In genomic region chr4:82519776-82520175, GRCh38 we compare ENCODE assay signal across 13 cellular contexts. TPM values are rescaled to one million over a fixed set of nuclear protein-coding genes. Genes with fewer than 3 reads are reported as not detected.
"Had no signal": no experiment of that assay in that cellular context is flagged by ENCODE, and none has a peak within 500 bp of the region (broad histone marks: within the 10 kb centered on the region; RNA-seq: fewer than 3 reads in every experiment).

No MANE protein-coding gene starts in this region.

- H3K27me3 Mint-ChIP-seq: activated naive CD8-positive, alpha-beta T cell treated with anti-CD3 and anti-CD28 coated beads for 36 hours had no signal

- H3K4me1 ChIP-seq: vagina had no signal

- DNase-seq: activated CD4-positive, alpha-beta T cell treated with anti-CD3 and anti-CD28 coated beads, Interleukin-2, amount 10 ng/mL, durations not matched to agents 7 days and 5 days; activated CD8-positive, alpha-beta memory T cell treated with anti-CD3 and anti-CD28 coated beads for 24 hours; activated naive CD8-positive, alpha-beta T cell treated with anti-CD3 and anti-CD28 coated beads for 36 hours; anterior cingulate cortex; dorsolateral prefrontal cortex; foreskin melanocyte; heart right ventricle; naive B cell; stimulated activated CD4-positive, alpha-beta T cell treated with anti-CD3 and anti-CD28 coated beads, Interleukin-4, amount 100 ng/mL, for 1 hour; stimulated activated naive B cell treated with anti-CD40 and anti-IgM and Interleukin-4, amounts not matched to agents 10 μg/mL and 1 μg/mL and 100 μg/mL, for 72 hours had no signal

- H3K27ac Mint-ChIP-seq: activated CD4-positive, alpha-beta T cell treated with anti-CD3 and anti-CD28 coated beads, Interleukin-2, amount 10 ng/mL, durations not matched to agents 7 days and 5 days; activated naive CD8-positive, alpha-beta T cell treated with anti-CD3 and anti-CD28 coated beads for 36 hours; naive B cell; stimulated activated naive B cell treated with anti-CD40 and anti-IgM and Interleukin-4, amounts not matched to agents 10 μg/mL and 1 μg/mL and 100 μg/mL, for 72 hours; T-helper 2 cell treated with Interferon-gamma antibody and Interleukin-4, amounts not matched to agents 5 μg/mL and 100 μg/mL, for 36 hours had no signal

- H3K36me3 ChIP-seq: heart right ventricle, tibial nerve, vagina had no signal

- H3K4me1 Mint-ChIP-seq: activated CD4-positive, alpha-beta T cell treated with anti-CD3 and anti-CD28 coated beads, Interleukin-2, amount 10 ng/mL, durations not matched to agents 7 days and 5 days; activated naive CD8-positive, alpha-beta T cell treated with anti-CD3 and anti-CD28 coated beads for 36 hours; naive B cell; stimulated activated naive B cell treated with anti-CD40 and anti-IgM and Interleukin-4, amounts not matched to agents 10 μg/mL and 1 μg/mL and 100 μg/mL, for 72 hours had no signal

- H3K36me3 Mint-ChIP-seq: activated naive CD8-positive, alpha-beta T cell treated with anti-CD3 and anti-CD28 coated beads for 36 hours; stimulated activated naive B cell treated with anti-CD40 and anti-IgM and Interleukin-4, amounts not matched to agents 10 μg/mL and 1 μg/mL and 100 μg/mL, for 72 hours had no signal

- H3K27me3 ChIP-seq: dorsolateral prefrontal cortex, heart right ventricle, tibial nerve, vagina had no signal

- H3K27ac ChIP-seq: dorsolateral prefrontal cortex, heart right ventricle, tibial nerve, vagina had no signal

- H3K4me3 Mint-ChIP-seq: activated CD4-positive, alpha-beta T cell treated with anti-CD3 and anti-CD28 coated beads, Interleukin-2, amount 10 ng/mL, durations not matched to agents 7 days and 5 days; activated naive CD8-positive, alpha-beta T cell treated with anti-CD3 and anti-CD28 coated beads for 36 hours; naive B cell; stimulated activated naive B cell treated with anti-CD40 and anti-IgM and Interleukin-4, amounts not matched to agents 10 μg/mL and 1 μg/mL and 100 μg/mL, for 72 hours; T-helper 2 cell treated with Interferon-gamma antibody and Interleukin-4, amounts not matched to agents 5 μg/mL and 100 μg/mL, for 36 hours had no signal

- H3K4me3 ChIP-seq: dorsolateral prefrontal cortex, heart right ventricle, tibial nerve, vagina had no signal

- H3K9me3 Mint-ChIP-seq: activated CD4-positive, alpha-beta T cell treated with anti-CD3 and anti-CD28 coated beads, Interleukin-2, amount 10 ng/mL, durations not matched to agents 7 days and 5 days; activated naive CD8-positive, alpha-beta T cell treated with anti-CD3 and anti-CD28 coated beads for 36 hours; naive B cell; stimulated activated naive B cell treated with anti-CD40 and anti-IgM and Interleukin-4, amounts not matched to agents 10 μg/mL and 1 μg/mL and 100 μg/mL, for 72 hours; T-helper 2 cell treated with Interferon-gamma antibody and Interleukin-4, amounts not matched to agents 5 μg/mL and 100 μg/mL, for 36 hours had no signal

- H3K9me3 ChIP-seq: heart right ventricle, tibial nerve, vagina had no signal

RNA-seq across cellular contexts. Expression of gene TMEM150C, which starts 42.0 kb away (rescaled TPM):
- total RNA-seq: activated CD4-positive, alpha-beta T cell treated with anti-CD3 and anti-CD28 coated beads, Interleukin-2, amount 10 ng/mL, durations not matched to agents 7 days and 5 days; activated naive CD8-positive, alpha-beta T cell treated with anti-CD3 and anti-CD28 coated beads for 36 hours had no signal
